In the genomic region with DNA sequence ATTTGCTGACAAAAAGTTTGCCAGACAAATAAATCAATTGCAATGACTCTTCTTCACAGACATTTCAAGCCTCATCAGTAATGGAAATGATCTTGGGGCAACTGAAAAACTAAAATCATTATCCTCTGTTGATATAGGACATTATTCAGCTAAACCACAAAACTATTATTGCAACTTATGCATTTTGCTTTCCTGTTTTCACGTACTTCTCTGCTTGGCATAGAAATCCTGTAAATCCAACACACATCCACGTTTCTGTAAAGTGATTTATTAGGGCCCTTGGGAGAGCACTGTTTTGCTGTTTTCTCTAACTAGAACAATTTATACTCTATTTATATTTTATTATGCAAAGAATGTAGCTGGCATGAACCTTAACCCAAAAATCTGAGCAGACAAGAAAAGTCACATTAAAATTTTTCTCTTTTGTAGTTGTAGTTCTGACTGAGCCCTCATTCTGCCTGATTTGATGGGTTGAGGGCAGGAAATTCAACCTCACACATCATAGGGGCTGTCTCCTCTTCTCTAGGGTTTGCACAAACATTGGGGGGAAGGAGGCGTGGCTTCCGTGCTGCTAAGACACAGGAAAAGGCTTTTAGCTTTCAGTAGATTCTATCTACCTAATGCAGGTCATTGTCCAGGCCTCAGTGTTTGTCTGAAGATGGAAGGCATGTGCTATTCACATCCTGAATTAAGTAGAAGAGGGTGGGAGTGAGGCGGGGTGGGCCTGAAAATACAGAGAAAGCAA, we compare ENCODE assay signal across 9 cellular contexts. TPM values are rescaled to one million over a fixed set of nuclear protein-coding genes. Genes with fewer than 3 reads are reported as not detected.
DNase-seq lines count a peak whose midpoint lies in the region; ATAC-seq, FAIRE-seq and TF ChIP-seq lines count a peak whose summit lies in the region.
"Had no signal": no experiment of that assay in that cellular context is flagged by ENCODE, and none has a peak within 500 bp of the region (broad histone marks: within the 10 kb centered on the region; RNA-seq: fewer than 3 reads in every experiment).

No MANE protein-coding gene starts in this region.

- no peak for ATAC-seq in pancreas

- no peak for TF ChIP-seq CTCF in HEK293 (tag by site-specific recombination; IDR thresholded peaks at IDR 0.05)
- no peak for TF ChIP-seq CTCF in pancreas (IDR thresholded peaks at IDR 0.05)

- H3K9me3 ChIP-seq in HEK293 (ENCODE audit: control insufficient read depth, insufficient read depth, low read depth, low read length), result no peaks in the 10 kb centered on the region
- no peaks in the 10 kb centered on the region for H3K9me3 ChIP-seq in effector memory CD4-positive, alpha-beta T cell (ENCODE audit: control insufficient read depth, low read length)
- no peaks in the 10 kb centered on the region for H3K9me3 ChIP-seq in pancreas

- peaks cover 7% of the 10 kb centered on the region for H3K36me3 Mint-ChIP-seq in activated CD4-positive, alpha-beta T cell treated with anti-CD3 and anti-CD28 coated beads, Interleukin-2, amount 10 ng/mL, durations not matched to agents 7 days and 5 days (ENCODE audit: low read depth)

- peak overlapping the region; percentile 26 for H3K4me3 Mint-ChIP-seq in activated CD4-positive, alpha-beta T cell treated with anti-CD3 and anti-CD28 coated beads, Interleukin-2, amount 10 ng/mL, durations not matched to agents 7 days and 5 days

- peak; percentile 86 for DNase-seq in activated CD4-positive, alpha-beta T cell treated with anti-CD3 and anti-CD28 coated beads, Interleukin-2, amount 10 ng/mL, durations not matched to agents 7 days and 5 days
- peak; percentile 13 to 45 (median 40) for DNase-seq in effector memory CD4-positive, alpha-beta T cell
- peak in 2 of 3 experiments; percentile 18 to 23 for DNase-seq in stimulated activated CD4-positive, alpha-beta T cell treated with anti-CD3 and anti-CD28 coated beads, TNF-alpha, amount 100 ng/mL, for 4 hours (ENCODE audit: low read depth in 3 of 3)
- DNase-seq in GOT3 (lab: John Stamatoyannopoulos, UW) (no peak), urothelium cell line (ENCODE audit: low spot score) (no peak), pancreas (no peak), NCI-H2029 treated with DMSO at 0.1 percent for 48 hours (lab: John Stamatoyannopoulos, UW) (no peak)

- H3K4me1 ChIP-seq in HEK293 (ENCODE audit: control insufficient read depth, insufficient read depth, low read length) (no peaks in the 10 kb centered on the region), pancreas (no peaks in the 10 kb centered on the region)
- H3K4me1 ChIP-seq in effector memory CD4-positive, alpha-beta T cell (ENCODE audit: control insufficient read depth, insufficient read depth, low read length, poor library complexity, severe bottlenecking), result peaks cover 13% of the 10 kb centered on the region
- H3K4me1 ChIP-seq: parathyroid adenoma had no signal

- H3K27ac Mint-ChIP-seq in activated CD4-positive, alpha-beta T cell treated with anti-CD3 and anti-CD28 coated beads, Interleukin-2, amount 10 ng/mL, durations not matched to agents 7 days and 5 days, result peak overlapping the region; percentile 85

- CTCF ChIA-PET in HEK293 (lab: Yijun Ruan, JAX), result interaction anchor here (0.6 to 1.0 kb wide), 3 partner anchors 112 to 355 kb away, joined by 3 to 4 read pairs (median 3); no protein-coding TSS in a partner anchor
- CTCF ChIA-PET in activated CD4-positive, alpha-beta T cell treated with anti-CD3 and anti-CD28 coated beads, Interleukin-2, amount 10 ng/mL, durations not matched to agents 7 days and 5 days (lab: Charles Lee), result no interaction called here

- peaks cover 2% of the 10 kb centered on the region for H3K9me3 Mint-ChIP-seq in activated CD4-positive, alpha-beta T cell treated with anti-CD3 and anti-CD28 coated beads, Interleukin-2, amount 10 ng/mL, durations not matched to agents 7 days and 5 days

- H3K36me3 ChIP-seq in HEK293 (ENCODE audit: control insufficient read depth in 2 of 2, insufficient read depth in 1 of 2, low read length in 2 of 2) (no peaks in the 10 kb centered on the region), pancreas (no peaks in the 10 kb centered on the region)
- no peaks in the 10 kb centered on the region for H3K36me3 ChIP-seq in effector memory CD4-positive, alpha-beta T cell (ENCODE audit: control insufficient read depth, insufficient read depth, low read length)

- intact Hi-C loops in pancreas (cut with DNase I), result no loop called here

- H3K27me3 ChIP-seq in effector memory CD4-positive, alpha-beta T cell (replicated peaks; ENCODE audit: control insufficient read depth, insufficient read depth, low read length, poor library complexity, severe bottlenecking), result no peaks in the 10 kb centered on the region
- H3K27me3 ChIP-seq in pancreas, result no peaks in the 10 kb centered on the region

- H3K4me3 ChIP-seq in HEK293 (ENCODE audit: low read depth, low read length) (no peak overlapping the region), pancreas (no peak overlapping the region)
- peak overlapping the region; percentile 18 for H3K4me3 ChIP-seq in effector memory CD4-positive, alpha-beta T cell (ENCODE audit: insufficient read depth, low read depth, low read length, poor library complexity, severe bottlenecking)

- FAIRE-seq in urothelium cell line (lab: Jason Lieb, UNC), result no peak
- FAIRE-seq in pancreas (lab: Jason Lieb, UNC), result no peak

- H3K27me3 Mint-ChIP-seq in activated CD4-positive, alpha-beta T cell treated with anti-CD3 and anti-CD28 coated beads, Interleukin-2, amount 10 ng/mL, durations not matched to agents 7 days and 5 days, result no peaks in the 10 kb centered on the region

- POLR2A ChIA-PET in HEK293 (lab: Yijun Ruan, JAX), result no interaction called here
- POLR2A ChIA-PET in activated CD4-positive, alpha-beta T cell treated with anti-CD3 and anti-CD28 coated beads, Interleukin-2, amount 10 ng/mL, durations not matched to agents 7 days and 5 days (lab: Charles Lee), result interaction anchor here (0.6 to 0.7 kb wide), 3 partner anchors 258 to 796 kb away, joined by 3 to 5 read pairs (median 3); no protein-coding TSS in a partner anchor

- H3K4me1 Mint-ChIP-seq in activated CD4-positive, alpha-beta T cell treated with anti-CD3 and anti-CD28 coated beads, Interleukin-2, amount 10 ng/mL, durations not matched to agents 7 days and 5 days, result peaks cover 54% of the 10 kb centered on the region

- H3K27ac ChIP-seq in HEK293 (ENCODE audit: extremely low read depth, low read depth, low read length), result no peak overlapping the region
- peak overlapping the region; percentile 41 for H3K27ac ChIP-seq in effector memory CD4-positive, alpha-beta T cell (ENCODE audit: insufficient read depth, low read length, poor library complexity, severe bottlenecking)
- no peak overlapping the region for H3K27ac ChIP-seq in pancreas
- H3K27ac ChIP-seq: parathyroid adenoma had no signal

- WGBS in pancreas, 2 donors, result 66 to 68% methylated on average over 5 of the region's 5 CpGs

TF ChIP-seq in HEK293, 187 proteins besides CTCF, POLR2A, EP300 and RAD21:
- TF ChIP-seq KLF10 (tag by site-specific recombination; IDR thresholded peaks at IDR 0.05) (no peak), PRDM6 (tag by site-specific recombination; IDR thresholded peaks at IDR 0.05) (0 out of 2 replicates have a peak, but pooled peaks have one; percentile 22)

RNA-seq across cellular contexts. Expression of gene NUP107, which starts 11.5 kb away (rescaled TPM):
- total RNA-seq in activated CD4-positive, alpha-beta T cell treated with anti-CD3 and anti-CD28 coated beads, Interleukin-2, amount 10 ng/mL, durations not matched to agents 7 days and 5 days, result 100 to 1,000 TPM in 1 of 2 experiments, 10 to 100 TPM in 1; 82.0 to 100 TPM
- 10 to 100 TPM; 11.3 to 22.1 (median 14.6) TPM for total RNA-seq in pancreas
- 10 to 100 TPM; 11.3 to 17.2 TPM for polyA plus RNA-seq in pancreas

Comparison
In these comparisons a context has a peak if more than half of its experiments do, and no peak if none do; other contexts are left out.
1. DNase-seq: peak in activated CD4-positive, alpha-beta T cell treated with anti-CD3 and anti-CD28 coated beads, Interleukin-2, amount 10 ng/mL, durations not matched to agents 7 days and 5 days (single experiment), effector memory CD4-positive, alpha-beta T cell (3 of 3) and stimulated activated CD4-positive, alpha-beta T cell treated with anti-CD3 and anti-CD28 coated beads, TNF-alpha, amount 100 ng/mL, for 4 hours (2 of 3); none in GOT3 (single experiment), urothelium cell line (single experiment), pancreas (0 of 6) and NCI-H2029 treated with DMSO at 0.1 percent for 48 hours (single experiment).